ENCODE assay signal across 8 cellular contexts in genomic region chr12:53300187-53300586, GRCh38. TPM values are rescaled to one million over a fixed set of nuclear protein-coding genes. Genes with fewer than 3 reads are reported as not detected.
DNase-seq lines count a peak whose midpoint lies in the region; FAIRE-seq and TF ChIP-seq lines count a peak whose summit lies in the region.

No MANE protein-coding gene starts in this region.

- peak; percentile 13 for DNase-seq in RCC 7860 (ENCODE audit: low spot score)
- DNase-seq in H1 (ENCODE audit: low read depth in 1 of 2, low spot score in 2 of 2): no peak
- DNase-seq in NCI-H2196 (lab: John Stamatoyannopoulos, UW; ENCODE audit: unreplicated experiment): no peak
- DNase-seq in DMS153 treated with DMSO at 0.1 percent for 48 hours (lab: John Stamatoyannopoulos, UW; ENCODE audit: unreplicated experiment): no peak
- no peak for DNase-seq in pons (ENCODE audit: low spot score)
- no peak for DNase-seq in superior temporal gyrus (ENCODE audit: extremely low spot score)

- H2AK5ac ChIP-seq in H1 (ENCODE audit: low read depth, low read length): no peak overlapping the region

- H3K79me2 ChIP-seq in H1 (ENCODE audit: control insufficient read depth in 1 of 2, insufficient read depth in 2 of 2, low read length in 2 of 2): peaks cover 5 to 28% of the 10 kb centered on the region in 2 experiments; a peak in 3 of 4 replicates

- TF ChIP-seq EP300 in H1 (IDR thresholded peaks at IDR 0.05; ENCODE audit: borderline replicate concordance in 1 of 2, low read depth in 2 of 2, low read length in 2 of 2): no peak

- H3K27ac ChIP-seq in H1 (ENCODE audit: low read depth, low read length): peak overlapping the region; percentile 51

- H3K14ac ChIP-seq in H1 (ENCODE audit: insufficient read length): no peak overlapping the region

- TF ChIP-seq POLR2A in H1 (IDR thresholded peaks at IDR 0.05; ENCODE audit: control extremely low read depth in 1 of 2, low read depth in 2 of 2, low read length in 2 of 2): no peak

- H3K56ac ChIP-seq in H1 (replicated peaks; ENCODE audit: insufficient read length, low read depth, low read length): no peak overlapping the region

- no peak for TF ChIP-seq RAD21 in H1 (IDR thresholded peaks at IDR 0.05 in 1 of 2, conservative IDR thresholded peaks at IDR 0.05 in 1 of 2; ENCODE audit: low read depth in 2 of 2, low read length in 2 of 2)

- peaks cover 4 to 27% (median 16%) of the 10 kb centered on the region in 4 experiments; a peak in 6 of 8 replicates for H3K36me3 ChIP-seq in H1 (ENCODE audit: control insufficient read depth in 2 of 4, insufficient read depth in 4 of 4, low read length in 3 of 4)
- peaks cover 28% of the 10 kb centered on the region for H3K36me3 ChIP-seq in neuron (ENCODE audit: insufficient read depth, low read length)

- TF ChIP-seq CTCF in GM12875 (IDR thresholded peaks at IDR 0.05; ENCODE audit: borderline replicate concordance, insufficient read depth, low read depth, low read length) (no peak), H1 (IDR thresholded peaks at IDR 0.05; ENCODE audit: control extremely low read depth in 1 of 3, insufficient read depth in 1 of 3, low read depth in 1 of 3, low read length in 3 of 3) (no peak)

- peaks cover 11% of the 10 kb centered on the region for H3K23me2 ChIP-seq in H1 (ENCODE audit: low read depth, low read length)

- CTCF ChIA-PET in H1 (lab: Charles Lee; ENCODE audit: partially characterized antibody): interaction anchor here (1.3 to 28.3 kb wide), 7 partner anchors 9 to 103 kb away, joined by 3 to 573 read pairs (median 14); partner anchors contain the start of genes AAAS and ITGB7

- H2BK120ac ChIP-seq in H1 (replicated peaks; ENCODE audit: low read depth, low read length): no peak overlapping the region

- H3K27me3 ChIP-seq in H1 (replicated peaks in 1 of 4; ENCODE audit: control insufficient read depth in 3 of 4, extremely low read depth in 1 of 4, insufficient read depth in 3 of 4, low read length in 3 of 4): no peaks in the 10 kb centered on the region
- no peaks in the 10 kb centered on the region for H3K27me3 ChIP-seq in neuron (ENCODE audit: insufficient read depth, low read length)

- FAIRE-seq in RCC 7860 (lab: Jason Lieb, UNC) (no peak), H1 (lab: Jason Lieb, UNC) (no peak)

- 0 out of 2 replicates have a peak overlapping the region, but pooled peaks have one; percentile 87 for H4K8ac ChIP-seq in H1 (ENCODE audit: extremely low read depth, insufficient read depth, low read length)

- H3K4me2 ChIP-seq in H1 (ENCODE audit: insufficient read depth in 1 of 2, low read depth in 2 of 2, low read length in 2 of 2): peak overlapping the region; percentile 90 to 96

- peaks cover 0 to 2% of the 10 kb centered on the region in 2 experiments for H4K20me1 ChIP-seq in H1 (replicated peaks in 1 of 2; ENCODE audit: control insufficient read depth in 1 of 2, insufficient read depth in 2 of 2, low read length in 2 of 2)

- POLR2A ChIA-PET in H1 (lab: Charles Lee; ENCODE audit: partially characterized antibody): interaction anchor here (1.0 to 5.4 kb wide), 7 partner anchors 8 to 101 kb away, joined by 3 to 30 read pairs (median 7); partner anchors contain the start of gene AAAS

- H3K9me3 ChIP-seq in H1 (ENCODE audit: insufficient read depth in 2 of 2, low read depth in 1 of 2, low read length in 1 of 2): no peaks in the 10 kb centered on the region
- H3K9me3 ChIP-seq in neuron (ENCODE audit: low read length): no peaks in the 10 kb centered on the region

- H3K4me3 ChIP-seq in GM12875 (ENCODE audit: low read depth, low read length) (peak overlapping the region; percentile 95), H1 (ENCODE audit: extremely low read depth in 1 of 4, insufficient read depth in 2 of 4, low read depth in 3 of 4, low read length in 4 of 4) (peak overlapping the region; percentile 52 to 98 (median 89)), neuron (ENCODE audit: low read length) (peak overlapping the region; percentile 59)

- 13% methylated on average over 12 of the region's 12 CpGs; no CpG with 5 or more reads in 1 of the 2 experiments for WGBS in H1 (ENCODE audit: extremely low coverage in 1 of 2, insufficient coverage in 1 of 2, insufficient read length in 1 of 2, insufficient replicate concordance in 2 of 2, low coverage in 1 of 2, low lambda C conversion rate in 2 of 2, missing lambda C conversion rate in 1 of 2), 2 experiments

- H3K23ac ChIP-seq in H1 (ENCODE audit: insufficient read length): no peak overlapping the region

- H3K9ac ChIP-seq in H1 (replicated peaks in 1 of 4; ENCODE audit: extremely low read depth in 1 of 4, low read depth in 3 of 4, low read length in 3 of 4): peak overlapping the region; percentile 35 to 76 (median 68)

- H3K4me1 ChIP-seq in H1 (replicated peaks in 1 of 4; ENCODE audit: control insufficient read depth in 3 of 4, insufficient read depth in 4 of 4, low read length in 3 of 4) (peaks cover 0 to 5% (median 2%) of the 10 kb centered on the region in 4 experiments; a peak in 4 of 7 replicates), neuron (ENCODE audit: insufficient read depth, low read length) (peaks cover 25% of the 10 kb centered on the region)

- no peak overlapping the region for H3K4ac ChIP-seq in H1 (replicated peaks; ENCODE audit: insufficient read length, low read depth, low read length)

- no peak overlapping the region; the same call in 1 of the 2 replicates for H3K18ac ChIP-seq in H1 (ENCODE audit: extremely low read depth, low read length)

- peaks cover 6% of the 10 kb centered on the region for H3K79me1 ChIP-seq in H1 (ENCODE audit: low read depth, low read length)

- peak overlapping the region; percentile 25; the same call in 1 of the 2 replicates for H2BK15ac ChIP-seq in H1 (ENCODE audit: low read length)

- H2BK20ac ChIP-seq in H1 (ENCODE audit: low read length): no peak overlapping the region

- H2BK12ac ChIP-seq in H1 (ENCODE audit: low read depth, low read length): no peak overlapping the region

- H4K91ac ChIP-seq in H1 (replicated peaks; ENCODE audit: insufficient read length, low read length): no peak overlapping the region

- H2AFZ ChIP-seq in H1 (ENCODE audit: low read length): peak overlapping the region; percentile 10
- peak overlapping the region; percentile 11 for H2AFZ ChIP-seq in neuron (ENCODE audit: low read depth, low read length)

- H2BK5ac ChIP-seq in H1 (ENCODE audit: low read depth, low read length): peak overlapping the region; percentile 95; the same call in 1 of the 2 replicates

- no peak overlapping the region for H4K5ac ChIP-seq in H1 (ENCODE audit: insufficient read length, low read depth, low read length)

RNA-seq across cellular contexts. Expression of gene MYG1, which starts 0.7 kb away (rescaled TPM):
- total RNA-seq in H1 (2021; fragmentation: NEBNext Ultra II Directional; extraction: Animal tissue kit (Norgen Biotek cat#: 25700)): 77.1 and 83.3 TPM in 2 replicates
- 104 and 117 TPM in 2 replicates for polyA plus RNA-seq in H1 (2011; rRNA removed)
- polyA plus RNA-seq in H1 (2011; cell fraction: cytosol; rRNA removed): 111 TPM
- 81.8 TPM for polyA plus RNA-seq in H1 (2011; cell fraction: nucleus; rRNA removed)
- 59.1 to 112 TPM (median 97.9 TPM) in 4 replicates for polyA plus RNA-seq in H1 (2012, experiment 1 of 2)
- polyA plus RNA-seq in H1 (2012, experiment 2 of 2): 132 TPM
- 80.4 TPM for polyA plus RNA-seq in H1 (2013, experiment 1 of 2)
- 83.6 TPM for polyA plus RNA-seq in H1 (2013, experiment 2 of 2)
- polyA minus RNA-seq in H1 (2011; rRNA and poly(A)+ RNA removed): 52.0 and 52.2 TPM in 2 replicates
- polyA minus RNA-seq in H1 (2011; cell fraction: cytosol; rRNA and poly(A)+ RNA removed): 47.0 TPM
- polyA minus RNA-seq in H1 (2011; cell fraction: nucleus; rRNA and poly(A)+ RNA removed): 26.4 TPM

RNA-seq across cellular contexts. Expression of gene PFDN5, which starts 4.8 kb away (rescaled TPM):
- 265 and 290 TPM in 2 replicates for total RNA-seq in H1 (2021; fragmentation: NEBNext Ultra II Directional; extraction: Animal tissue kit (Norgen Biotek cat#: 25700))
- polyA plus RNA-seq in H1 (2011; rRNA removed): 339 and 630 TPM in 2 replicates
- polyA plus RNA-seq in H1 (2011; cell fraction: cytosol; rRNA removed): 592 TPM
- polyA plus RNA-seq in H1 (2011; cell fraction: nucleus; rRNA removed): 261 TPM
- polyA plus RNA-seq in H1 (2012, experiment 1 of 2): 512 to 579 TPM (median 537 TPM) in 4 replicates
- 520 TPM for polyA plus RNA-seq in H1 (2012, experiment 2 of 2)
- polyA plus RNA-seq in H1 (2013, experiment 1 of 2): 287 TPM
- 287 TPM for polyA plus RNA-seq in H1 (2013, experiment 2 of 2)
- polyA minus RNA-seq in H1 (2011; rRNA and poly(A)+ RNA removed): 146 and 213 TPM in 2 replicates
- polyA minus RNA-seq in H1 (2011; cell fraction: cytosol; rRNA and poly(A)+ RNA removed): 69.1 TPM
- polyA minus RNA-seq in H1 (2011; cell fraction: nucleus; rRNA and poly(A)+ RNA removed): 150 TPM

RNA-seq across cellular contexts. Expression of gene AAAS, which starts 21.2 kb away (rescaled TPM):
- total RNA-seq in H1 (2021; fragmentation: NEBNext Ultra II Directional; extraction: Animal tissue kit (Norgen Biotek cat#: 25700)): 66.1 and 68.2 TPM in 2 replicates
- 97.6 and 126 TPM in 2 replicates for polyA plus RNA-seq in H1 (2011; rRNA removed)
- 90.7 TPM for polyA plus RNA-seq in H1 (2011; cell fraction: cytosol; rRNA removed)
- 257 TPM for polyA plus RNA-seq in H1 (2011; cell fraction: nucleus; rRNA removed)
- 73.7 to 86.9 TPM (median 80.7 TPM) in 4 replicates for polyA plus RNA-seq in H1 (2012, experiment 1 of 2)
- 105 TPM for polyA plus RNA-seq in H1 (2012, experiment 2 of 2)
- 49.6 TPM for polyA plus RNA-seq in H1 (2013, experiment 1 of 2)
- 48.5 TPM for polyA plus RNA-seq in H1 (2013, experiment 2 of 2)
- polyA minus RNA-seq in H1 (2011; rRNA and poly(A)+ RNA removed): 89.5 and 96.8 TPM in 2 replicates
- 52.4 TPM for polyA minus RNA-seq in H1 (2011; cell fraction: cytosol; rRNA and poly(A)+ RNA removed)
- polyA minus RNA-seq in H1 (2011; cell fraction: nucleus; rRNA and poly(A)+ RNA removed): 69.1 TPM

RNA-seq across cellular contexts. Expression of gene ESPL1, which starts 32.1 kb away (rescaled TPM):
- total RNA-seq in H1 (2021; fragmentation: NEBNext Ultra II Directional; extraction: Animal tissue kit (Norgen Biotek cat#: 25700)): 47.0 and 52.7 TPM in 2 replicates
- polyA plus RNA-seq in H1 (2011; rRNA removed): 31.8 and 49.6 TPM in 2 replicates
- polyA plus RNA-seq in H1 (2011; cell fraction: cytosol; rRNA removed): 19.1 TPM
- 85.9 TPM for polyA plus RNA-seq in H1 (2011; cell fraction: nucleus; rRNA removed)
- 26.9 to 39.1 TPM (median 30.7 TPM) in 4 replicates for polyA plus RNA-seq in H1 (2012, experiment 1 of 2)
- polyA plus RNA-seq in H1 (2012, experiment 2 of 2): 33.7 TPM
- polyA plus RNA-seq in H1 (2013, experiment 1 of 2): 21.7 TPM
- polyA plus RNA-seq in H1 (2013, experiment 2 of 2): 15.1 TPM
- polyA minus RNA-seq in H1 (2011; rRNA and poly(A)+ RNA removed): 66.7 and 78.4 TPM in 2 replicates
- 20.3 TPM for polyA minus RNA-seq in H1 (2011; cell fraction: cytosol; rRNA and poly(A)+ RNA removed)
- polyA minus RNA-seq in H1 (2011; cell fraction: nucleus; rRNA and poly(A)+ RNA removed): 39.1 TPM

RNA-seq across cellular contexts. Expression of gene SP7, which starts 36.0 kb away (rescaled TPM):
- total RNA-seq in H1 (2021; fragmentation: NEBNext Ultra II Directional; extraction: Animal tissue kit (Norgen Biotek cat#: 25700)): 0.13 TPM in 1 of 2 replicates, not detected in the other
- polyA plus RNA-seq in H1 (2011; rRNA removed): 0.12 and 0.27 TPM in 2 replicates
- 0.09 TPM for polyA plus RNA-seq in H1 (2011; cell fraction: cytosol; rRNA removed)
- polyA plus RNA-seq in H1 (2011; cell fraction: nucleus; rRNA removed): 0.26 TPM
- polyA plus RNA-seq in H1 (2012, experiment 1 of 2): 0.09 to 0.19 TPM in 2 of 4 replicates, not detected in the others
- 0.05 TPM for polyA plus RNA-seq in H1 (2012, experiment 2 of 2)
- polyA plus RNA-seq in H1 (2013, experiment 1 of 2): 0.06 TPM
- 0.07 TPM for polyA plus RNA-seq in H1 (2013, experiment 2 of 2)
- polyA minus RNA-seq in H1 (2011; rRNA and poly(A)+ RNA removed): 0.07 TPM in 1 of 2 replicates, not detected in the other
- not detected for polyA minus RNA-seq in H1 (2011; cell fraction: cytosol; rRNA and poly(A)+ RNA removed)
- not detected for polyA minus RNA-seq in H1 (2011; cell fraction: nucleus; rRNA and poly(A)+ RNA removed)
